ENCODE assay signal across 2 cellular contexts in the genomic region with DNA sequence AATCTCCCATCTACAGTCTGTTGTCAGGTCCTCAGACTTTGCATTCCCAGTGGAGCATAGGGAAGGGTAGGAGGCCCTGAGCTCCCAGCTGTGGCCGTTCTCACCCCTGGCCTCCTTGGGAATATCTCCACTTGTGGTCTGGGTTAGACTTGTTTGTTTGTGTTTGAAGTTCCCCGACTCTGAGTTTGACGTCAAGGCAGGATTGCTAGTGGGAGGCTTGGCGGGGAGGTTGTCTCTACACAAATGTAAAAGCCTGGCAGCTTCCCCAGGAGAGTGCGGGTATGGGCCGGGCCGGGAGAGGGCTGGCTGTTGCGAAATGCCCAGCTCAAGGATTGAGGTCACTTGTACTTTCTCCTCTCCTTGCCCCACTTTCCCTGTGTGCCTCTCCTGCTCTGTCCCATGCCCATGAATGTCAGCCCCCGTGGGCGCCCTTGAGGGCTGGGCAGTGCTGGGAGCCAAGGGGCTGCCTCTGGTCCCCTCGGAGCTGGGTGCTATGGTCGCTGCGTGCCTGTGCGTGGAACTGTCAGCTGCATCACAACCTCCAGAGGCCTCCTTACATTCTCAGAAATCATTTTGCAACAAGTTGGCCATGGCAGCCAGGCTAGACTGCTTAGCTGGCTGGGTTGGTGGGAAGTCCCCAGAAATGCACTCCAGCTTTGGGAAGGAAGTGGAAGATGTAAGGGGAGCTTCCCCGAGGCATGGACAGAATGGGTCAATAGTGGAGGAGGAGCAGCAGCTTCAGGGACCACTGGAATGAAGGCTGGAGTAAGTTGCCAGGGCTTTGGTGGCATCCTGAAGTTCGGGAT.
TF ChIP-seq lines count a peak whose summit lies in the region.

No MANE protein-coding gene starts in this region.

TF ChIP-seq in IMR-90, 13 proteins besides CTCF, POLR2A, EP300 and RAD21:
- TF ChIP-seq RCOR1 (IDR thresholded peaks at IDR 0.05; ENCODE audit: insufficient replicate concordance, low read length) (peak; percentile 76), CEBPB (IDR thresholded peaks at IDR 0.05; ENCODE audit: low read depth, low read length) (peak; percentile 99), MAZ (IDR thresholded peaks at IDR 0.05; ENCODE audit: borderline replicate concordance, low read depth, low read length) (peak; percentile 80; the same call in 1 of the 2 replicates), FOS (IDR thresholded peaks at IDR 0.05; ENCODE audit: low read depth, low read length) (peak; percentile 61; the same call in 1 of the 2 replicates), MXI1 (IDR thresholded peaks at IDR 0.05; ENCODE audit: borderline replicate concordance, low read depth, low read length) (no peak), NFE2L2 (IDR thresholded peaks at IDR 0.05; ENCODE audit: low read depth, low read length) (peak; percentile 27; the same call in 1 of the 2 replicates), RFX5 (IDR thresholded peaks at IDR 0.05; ENCODE audit: low read depth, low read length) (no peak), BHLHE40 (IDR thresholded peaks at IDR 0.05; ENCODE audit: low read depth, low read length) (peak; percentile 56; the same call in 1 of the 2 replicates), SMC3 (IDR thresholded peaks at IDR 0.05; ENCODE audit: low read depth, low read length) (no peak; the same call in 1 of the 2 replicates), MAFK (IDR thresholded peaks at IDR 0.05; ENCODE audit: low read depth, low read length) (no peak), CHD1 (IDR thresholded peaks at IDR 0.05; ENCODE audit: low read depth, low read length) (no peak; the same call in 1 of the 2 replicates)
- TF ChIP-seq, protein P1, sequence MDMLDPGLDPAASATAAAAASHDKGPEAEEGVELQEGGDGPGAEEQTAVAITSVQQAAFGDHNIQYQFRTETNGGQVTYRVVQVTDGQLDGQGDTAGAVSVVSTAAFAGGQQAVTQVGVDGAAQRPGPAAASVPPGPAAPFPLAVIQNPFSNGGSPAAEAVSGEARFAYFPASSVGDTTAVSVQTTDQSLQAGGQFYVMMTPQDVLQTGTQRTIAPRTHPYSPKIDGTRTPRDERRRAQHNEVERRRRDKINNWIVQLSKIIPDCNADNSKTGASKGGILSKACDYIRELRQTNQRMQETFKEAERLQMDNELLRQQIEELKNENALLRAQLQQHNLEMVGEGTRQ (IDR thresholded peaks at IDR 0.05; ENCODE audit: low read depth, low read length) = no peak
- TF ChIP-seq, protein P2, sequence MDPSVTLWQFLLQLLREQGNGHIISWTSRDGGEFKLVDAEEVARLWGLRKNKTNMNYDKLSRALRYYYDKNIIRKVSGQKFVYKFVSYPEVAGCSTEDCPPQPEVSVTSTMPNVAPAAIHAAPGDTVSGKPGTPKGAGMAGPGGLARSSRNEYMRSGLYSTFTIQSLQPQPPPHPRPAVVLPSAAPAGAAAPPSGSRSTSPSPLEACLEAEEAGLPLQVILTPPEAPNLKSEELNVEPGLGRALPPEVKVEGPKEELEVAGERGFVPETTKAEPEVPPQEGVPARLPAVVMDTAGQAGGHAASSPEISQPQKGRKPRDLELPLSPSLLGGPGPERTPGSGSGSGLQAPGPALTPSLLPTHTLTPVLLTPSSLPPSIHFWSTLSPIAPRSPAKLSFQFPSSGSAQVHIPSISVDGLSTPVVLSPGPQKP (IDR thresholded peaks at IDR 0.05; ENCODE audit: borderline replicate concordance, low read depth, low read length) = no peak

TF ChIP-seq in GM12878, 131 proteins besides CTCF, POLR2A, EP300 and RAD21:
- TF ChIP-seq ATF7 (IDR thresholded peaks at IDR 0.05; ENCODE audit: low read depth) = no peak
- TF ChIP-seq GATAD2B (conservative IDR thresholded peaks at IDR 0.05; ENCODE audit: low read depth) = no peak
- TF ChIP-seq, protein P3, sequence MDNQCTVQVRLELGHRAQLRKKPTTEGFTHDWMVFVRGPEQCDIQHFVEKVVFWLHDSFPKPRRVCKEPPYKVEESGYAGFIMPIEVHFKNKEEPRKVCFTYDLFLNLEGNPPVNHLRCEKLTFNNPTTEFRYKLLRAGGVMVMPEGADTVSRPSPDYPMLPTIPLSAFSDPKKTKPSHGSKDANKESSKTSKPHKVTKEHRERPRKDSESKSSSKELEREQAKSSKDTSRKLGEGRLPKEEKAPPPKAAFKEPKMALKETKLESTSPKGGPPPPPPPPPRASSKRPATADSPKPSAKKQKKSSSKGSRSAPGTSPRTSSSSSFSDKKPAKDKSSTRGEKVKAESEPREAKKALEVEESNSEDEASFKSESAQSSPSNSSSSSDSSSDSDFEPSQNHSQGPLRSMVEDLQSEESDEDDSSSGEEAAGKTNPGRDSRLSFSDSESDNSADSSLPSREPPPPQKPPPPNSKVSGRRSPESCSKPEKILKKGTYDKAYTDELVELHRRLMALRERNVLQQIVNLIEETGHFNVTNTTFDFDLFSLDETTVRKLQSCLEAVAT (IDR thresholded peaks at IDR 0.05) = no peak
- TF ChIP-seq DPF2 (IDR thresholded peaks at IDR 0.05) = no peak
